Comparison of ENCODE assay signal across 1 cellular context in genomic region chr6:117616971-117617765, GRCh38.
TF ChIP-seq lines count a peak whose summit lies in the region.

No MANE protein-coding gene starts in this region.

TF ChIP-seq in HepG2, 621 proteins besides CTCF, POLR2A, EP300 and RAD21:
- TF ChIP-seq CENPT (CRISPR knock-in tag; IDR thresholded peaks at IDR 0.05; ENCODE audit: low read depth) (no peak), STAG1 (CRISPR knock-in tag; IDR thresholded peaks at IDR 0.05) (no peak), STAT6 (CRISPR knock-in tag; IDR thresholded peaks at IDR 0.05; ENCODE audit: borderline replicate concordance) (no peak), ZFX (CRISPR knock-in tag; IDR thresholded peaks at IDR 0.05; ENCODE audit: low read depth) (no peak), ZNF235 (CRISPR knock-in tag; IDR thresholded peaks at IDR 0.05; ENCODE audit: borderline replicate concordance) (no peak), ZNF547 (CRISPR knock-in tag; IDR thresholded peaks at IDR 0.05) (no peak), TCF7 (IDR thresholded peaks at IDR 0.05; ENCODE audit: low read depth) (no peak)
TF ChIP-seq in HepG2: peak in this region for 0.
